8 cellular contexts compared by ENCODE assay signal in genomic region chr2:44100351-44100750, GRCh38.
DNase-seq lines count a peak whose midpoint lies in the region; ATAC-seq, FAIRE-seq and TF ChIP-seq lines count a peak whose summit lies in the region.

No MANE protein-coding gene starts in this region.

- ATAC-seq in body of pancreas (peak; percentile 53), GM23338 (no peak), HG02852 (IDR thresholded peaks at IDR 0.05; ENCODE audit: unreplicated experiment) (no peak)

- no peak overlapping the region for H3K27ac Mint-ChIP-seq in GM23338

- H3K4me1 ChIP-seq in body of pancreas (no peaks in the 10 kb centered on the region), GM23338 (ENCODE audit: insufficient read depth) (no peaks in the 10 kb centered on the region; the same call in 1 of the 2 replicates), esophagus muscularis mucosa (peaks cover 4 to 13% (median 6%) of the 10 kb centered on the region in 4 donors)

- intact Hi-C loops in body of pancreas (cut with DNase I): no loop called here
- intact Hi-C loops in esophagus muscularis mucosa (cut with DNase I): no loop called here

- no peaks in the 10 kb centered on the region for H3K36me3 Mint-ChIP-seq in GM23338 (ENCODE audit: low read depth)

- H3K27me3 ChIP-seq in body of pancreas: no peaks in the 10 kb centered on the region
- H3K27me3 ChIP-seq in GM23338 (ENCODE audit: insufficient read depth): no peaks in the 10 kb centered on the region
- H3K27me3 ChIP-seq in esophagus muscularis mucosa: no peaks in the 10 kb centered on the region

- H3K36me3 ChIP-seq in body of pancreas (replicated peaks in 1 of 2; ENCODE audit: insufficient read depth in 1 of 2, low read depth in 2 of 2) (no peaks in the 10 kb centered on the region), GM23338 (ENCODE audit: insufficient read depth) (no peaks in the 10 kb centered on the region), esophagus muscularis mucosa (no peaks in the 10 kb centered on the region)

- no peak overlapping the region for H3K4me2 ChIP-seq in GM23338

- no peaks in the 10 kb centered on the region for H3K9me3 ChIP-seq in body of pancreas
- H3K9me3 ChIP-seq in esophagus muscularis mucosa: no peaks in the 10 kb centered on the region

- peak; percentile 83 for DNase-seq in CD1c-positive myeloid dendritic cell (ENCODE audit: extremely low spot score)
- DNase-seq in LoVo (ENCODE audit: low spot score): peak; percentile 49
- DNase-seq in body of pancreas: peak in 3 of 4 donors; percentile 25 to 76 (median 36)
- DNase-seq in mucosa of gallbladder (ENCODE audit: low spot score): peak; percentile 70
- DNase-seq in D721Med (ENCODE audit: insufficient read length, low spot score): no peak
- DNase-seq in GM23338 (ENCODE audit: low spot score): no peak
- no peak for DNase-seq in esophagus muscularis mucosa (ENCODE audit: extremely low spot score)

- no peak for FAIRE-seq in D721Med (lab: Jason Lieb, UNC)

- no peak overlapping the region for H3K4me3 ChIP-seq in body of pancreas
- H3K4me3 ChIP-seq in GM23338: no peak overlapping the region
- H3K4me3 ChIP-seq in esophagus muscularis mucosa: no peak overlapping the region

- no peaks in the 10 kb centered on the region for H3F3A ChIP-seq in GM23338 (replicated peaks; ENCODE audit: low read depth)

- H3K79me2 ChIP-seq in GM23338 (replicated peaks; ENCODE audit: insufficient read depth): no peaks in the 10 kb centered on the region

- H4K20me1 ChIP-seq in GM23338 (replicated peaks; ENCODE audit: insufficient read depth): no peaks in the 10 kb centered on the region

- WGBS in body of pancreas, 2 donors: 47 to 60% methylated on average over 3 of the region's 3 CpGs
- 27% methylated on average over 3 of the region's 3 CpGs for WGBS in esophagus muscularis mucosa

- 0 out of 2 replicates have a peak, but pooled peaks cover 3% of the 10 kb centered on the region for H3K9me2 ChIP-seq in GM23338 (ENCODE audit: insufficient read depth)

- no peak overlapping the region for H3K27ac ChIP-seq in body of pancreas
- no peak overlapping the region for H3K27ac ChIP-seq in GM23338 (ENCODE audit: low read depth)
- peak overlapping the region in 1 of 4 donors; percentile 10 for H3K27ac ChIP-seq in esophagus muscularis mucosa (replicated peaks in 1 of 4)

- no peak overlapping the region for H2AFZ ChIP-seq in GM23338

- H3K4me3 Mint-ChIP-seq in GM23338: no peak overlapping the region

- H3K4me1 Mint-ChIP-seq in GM23338: peaks cover 8% of the 10 kb centered on the region

- H3K9me3 Mint-ChIP-seq in GM23338: no peaks in the 10 kb centered on the region; the same call in 2 of the 3 replicates

- H3K27me3 Mint-ChIP-seq in GM23338 (ENCODE audit: insufficient read depth, low read depth, poor library complexity): peaks cover 4% of the 10 kb centered on the region

- no peak for TF ChIP-seq CTCF in body of pancreas (IDR thresholded peaks at IDR 0.05)
- TF ChIP-seq CTCF in D721Med (IDR thresholded peaks at IDR 0.05; ENCODE audit: insufficient read depth, missing control alignments): no peak
- TF ChIP-seq CTCF in GM23338 (conservative IDR thresholded peaks at IDR 0.05; ENCODE audit: low read depth in 2 of 2): no peak
- no peak for TF ChIP-seq CTCF in esophagus muscularis mucosa (IDR thresholded peaks at IDR 0.05)

- no peak for TF ChIP-seq EP300 in esophagus muscularis mucosa (IDR thresholded peaks at IDR 0.05)

- TF ChIP-seq POLR2A in body of pancreas (IDR thresholded peaks at IDR 0.05) (no peak), esophagus muscularis mucosa (IDR thresholded peaks at IDR 0.05; ENCODE audit: low read depth) (no peak)

TF ChIP-seq in GM23338, 12 proteins besides CTCF, POLR2A, EP300 and RAD21:
- TF ChIP-seq ETS1 (IDR thresholded peaks at IDR 0.05) (no peak), ZNF331 (CRISPR knock-in tag; IDR thresholded peaks at IDR 0.05; ENCODE audit: low read depth) (no peak)

Comparison
In these comparisons a context has a peak if more than half of its experiments do, and no peak if none do; other contexts are left out.
1. DNase-seq: peak in CD1c-positive myeloid dendritic cell (single experiment), LoVo (single experiment), body of pancreas (3 of 4) and mucosa of gallbladder (single experiment); none in D721Med (single experiment), GM23338 (single experiment) and esophagus muscularis mucosa (single experiment).